1 cellular context compared by ENCODE assay signal in the genomic region with DNA sequence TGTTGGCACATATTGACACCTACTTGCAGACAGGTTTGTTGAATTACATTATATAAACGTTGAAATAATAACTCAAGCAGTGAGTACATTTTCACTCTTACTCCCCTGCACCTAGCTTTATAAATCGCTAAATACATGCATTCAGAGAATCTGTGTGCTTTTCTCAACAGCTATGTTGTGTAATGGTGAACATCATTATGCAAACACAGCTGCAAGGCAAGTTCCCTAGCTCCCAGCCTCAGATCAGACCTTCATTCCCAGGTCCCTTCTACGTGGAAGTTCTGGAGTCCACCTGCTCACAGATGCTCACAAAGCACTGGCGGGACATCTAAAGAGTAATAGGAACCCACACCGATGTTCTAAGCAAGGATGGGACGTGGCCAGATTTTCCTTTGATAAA.
A peak's percentile ranks its signal among the peaks of the same experiment; 100 is the strongest.
TF ChIP-seq lines count a peak whose summit lies in the region.

No MANE protein-coding gene starts in this region.

TF ChIP-seq in HepG2, 621 proteins besides CTCF, POLR2A, EP300 and RAD21 (continued from another document and continues in another):
- TF ChIP-seq, protein P1, sequence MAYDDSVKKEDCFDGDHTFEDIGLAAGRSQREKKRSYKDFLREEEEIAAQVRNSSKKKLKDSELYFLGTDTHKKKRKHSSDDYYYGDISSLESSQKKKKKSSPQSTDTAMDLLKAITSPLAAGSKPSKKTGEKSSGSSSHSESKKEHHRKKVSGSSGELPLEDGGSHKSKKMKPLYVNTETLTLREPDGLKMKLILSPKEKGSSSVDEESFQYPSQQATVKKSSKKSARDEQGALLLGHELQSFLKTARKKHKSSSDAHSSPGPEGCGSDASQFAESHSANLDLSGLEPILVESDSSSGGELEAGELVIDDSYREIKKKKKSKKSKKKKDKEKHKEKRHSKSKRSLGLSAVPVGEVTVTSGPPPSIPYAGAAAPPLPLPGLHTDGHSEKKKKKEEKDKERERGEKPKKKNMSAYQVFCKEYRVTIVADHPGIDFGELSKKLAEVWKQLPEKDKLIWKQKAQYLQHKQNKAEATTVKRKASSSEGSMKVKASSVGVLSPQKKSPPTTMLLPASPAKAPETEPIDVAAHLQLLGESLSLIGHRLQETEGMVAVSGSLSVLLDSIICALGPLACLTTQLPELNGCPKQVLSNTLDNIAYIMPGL (CRISPR knock-in tag; IDR thresholded peaks at IDR 0.05; ENCODE audit: borderline replicate concordance in 1 of 2, low read depth in 1 of 2): 0 out of 4 replicates have a peak, but pooled peaks of 1 of the 2 experiments have one; percentile 23
- TF ChIP-seq SAFB2 (CRISPR knock-in tag; IDR thresholded peaks at IDR 0.05; ENCODE audit: borderline replicate concordance, low read depth): no peak
- no peak for TF ChIP-seq ZNF605 (CRISPR knock-in tag; IDR thresholded peaks at IDR 0.05)
- peak; percentile 84 for TF ChIP-seq BCL6 (CRISPR knock-in tag; IDR thresholded peaks at IDR 0.05)
- no peak for TF ChIP-seq KDM2A (CRISPR knock-in tag; IDR thresholded peaks at IDR 0.05; ENCODE audit: borderline replicate concordance, low read depth)
- no peak for TF ChIP-seq CENPX (CRISPR knock-in tag; IDR thresholded peaks at IDR 0.05)
- TF ChIP-seq ZNF382 (CRISPR knock-in tag; IDR thresholded peaks at IDR 0.05; ENCODE audit: borderline replicate concordance): no peak
- no peak for TF ChIP-seq SMARCE1 (IDR thresholded peaks at IDR 0.05; ENCODE audit: borderline replicate concordance)
- TF ChIP-seq RXRA (CRISPR knock-in tag; IDR thresholded peaks at IDR 0.05): peak; percentile 27; the same call in 1 of the 2 replicates
- TF ChIP-seq, protein P2, sequence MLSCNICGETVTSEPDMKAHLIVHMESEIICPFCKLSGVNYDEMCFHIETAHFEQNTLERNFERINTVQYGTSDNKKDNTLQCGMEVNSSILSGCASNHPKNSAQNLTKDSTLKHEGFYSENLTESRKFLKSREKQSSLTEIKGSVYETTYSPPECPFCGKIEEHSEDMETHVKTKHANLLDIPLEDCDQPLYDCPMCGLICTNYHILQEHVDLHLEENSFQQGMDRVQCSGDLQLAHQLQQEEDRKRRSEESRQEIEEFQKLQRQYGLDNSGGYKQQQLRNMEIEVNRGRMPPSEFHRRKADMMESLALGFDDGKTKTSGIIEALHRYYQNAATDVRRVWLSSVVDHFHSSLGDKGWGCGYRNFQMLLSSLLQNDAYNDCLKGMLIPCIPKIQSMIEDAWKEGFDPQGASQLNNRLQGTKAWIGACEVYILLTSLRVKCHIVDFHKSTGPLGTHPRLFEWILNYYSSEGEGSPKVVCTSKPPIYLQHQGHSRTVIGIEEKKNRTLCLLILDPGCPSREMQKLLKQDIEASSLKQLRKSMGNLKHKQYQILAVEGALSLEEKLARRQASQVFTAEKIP (CRISPR knock-in tag; IDR thresholded peaks at IDR 0.05; ENCODE audit: borderline replicate concordance): no peak
- TF ChIP-seq NR1H2 (CRISPR knock-in tag; IDR thresholded peaks at IDR 0.05; ENCODE audit: borderline replicate concordance, low read depth): no peak
- TF ChIP-seq, protein P3, sequence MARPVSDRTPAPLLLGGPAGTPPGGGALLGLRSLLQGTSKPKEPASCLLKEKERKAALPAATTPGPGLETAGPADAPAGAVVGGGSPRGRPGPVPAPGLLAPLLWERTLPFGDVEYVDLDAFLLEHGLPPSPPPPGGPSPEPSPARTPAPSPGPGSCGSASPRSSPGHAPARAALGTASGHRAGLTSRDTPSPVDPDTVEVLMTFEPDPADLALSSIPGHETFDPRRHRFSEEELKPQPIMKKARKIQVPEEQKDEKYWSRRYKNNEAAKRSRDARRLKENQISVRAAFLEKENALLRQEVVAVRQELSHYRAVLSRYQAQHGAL (CRISPR knock-in tag; IDR thresholded peaks at IDR 0.05; ENCODE audit: not compliant biosample characterization): no peak
- no peak for TF ChIP-seq ZNF724P (CRISPR knock-in tag; IDR thresholded peaks at IDR 0.05; ENCODE audit: borderline replicate concordance)
- no peak for TF ChIP-seq GPN1 (CRISPR knock-in tag; IDR thresholded peaks at IDR 0.05; ENCODE audit: borderline replicate concordance)
- 0 out of 2 replicates have a peak, but pooled peaks have one; percentile 13 for TF ChIP-seq ZNF567 (CRISPR knock-in tag; IDR thresholded peaks at IDR 0.05; ENCODE audit: borderline replicate concordance)
- no peak for TF ChIP-seq YEATS4 (CRISPR knock-in tag; IDR thresholded peaks at IDR 0.05; ENCODE audit: borderline replicate concordance)
- peak; percentile 95 for TF ChIP-seq CEBPB (IDR thresholded peaks at IDR 0.05; ENCODE audit: borderline replicate concordance, low read depth, low read length)
- no peak for TF ChIP-seq EEA1 (CRISPR knock-in tag; IDR thresholded peaks at IDR 0.05; ENCODE audit: borderline replicate concordance)
- TF ChIP-seq, protein P4, sequence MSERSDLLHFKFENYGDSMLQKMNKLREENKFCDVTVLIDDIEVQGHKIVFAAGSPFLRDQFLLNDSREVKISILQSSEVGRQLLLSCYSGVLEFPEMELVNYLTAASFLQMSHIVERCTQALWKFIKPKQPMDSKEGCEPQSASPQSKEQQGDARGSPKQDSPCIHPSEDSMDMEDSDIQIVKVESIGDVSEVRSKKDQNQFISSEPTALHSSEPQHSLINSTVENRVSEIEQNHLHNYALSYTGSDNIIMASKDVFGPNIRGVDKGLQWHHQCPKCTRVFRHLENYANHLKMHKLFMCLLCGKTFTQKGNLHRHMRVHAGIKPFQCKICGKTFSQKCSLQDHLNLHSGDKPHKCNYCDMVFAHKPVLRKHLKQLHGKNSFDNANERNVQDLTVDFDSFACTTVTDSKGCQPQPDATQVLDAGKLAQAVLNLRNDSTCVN (CRISPR knock-in tag; IDR thresholded peaks at IDR 0.05; ENCODE audit: borderline replicate concordance): 0 out of 2 replicates have a peak, but pooled peaks have one; percentile 70
- TF ChIP-seq SRSF9 (IDR thresholded peaks at IDR 0.05; ENCODE audit: borderline replicate concordance, insufficient read depth, low read depth, low read length, poor library complexity, severe bottlenecking): no peak
- TF ChIP-seq, protein P5, sequence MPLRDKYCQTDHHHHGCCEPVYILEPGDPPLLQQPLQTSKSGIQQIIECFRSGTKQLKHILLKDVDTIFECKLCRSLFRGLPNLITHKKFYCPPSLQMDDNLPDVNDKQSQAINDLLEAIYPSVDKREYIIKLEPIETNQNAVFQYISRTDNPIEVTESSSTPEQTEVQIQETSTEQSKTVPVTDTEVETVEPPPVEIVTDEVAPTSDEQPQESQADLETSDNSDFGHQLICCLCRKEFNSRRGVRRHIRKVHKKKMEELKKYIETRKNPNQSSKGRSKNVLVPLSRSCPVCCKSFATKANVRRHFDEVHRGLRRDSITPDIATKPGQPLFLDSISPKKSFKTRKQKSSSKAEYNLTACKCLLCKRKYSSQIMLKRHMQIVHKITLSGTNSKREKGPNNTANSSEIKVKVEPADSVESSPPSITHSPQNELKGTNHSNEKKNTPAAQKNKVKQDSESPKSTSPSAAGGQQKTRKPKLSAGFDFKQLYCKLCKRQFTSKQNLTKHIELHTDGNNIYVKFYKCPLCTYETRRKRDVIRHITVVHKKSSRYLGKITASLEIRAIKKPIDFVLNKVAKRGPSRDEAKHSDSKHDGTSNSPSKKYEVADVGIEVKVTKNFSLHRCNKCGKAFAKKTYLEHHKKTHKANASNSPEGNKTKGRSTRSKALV (CRISPR knock-in tag; IDR thresholded peaks at IDR 0.05): no peak
- TF ChIP-seq, protein P6, sequence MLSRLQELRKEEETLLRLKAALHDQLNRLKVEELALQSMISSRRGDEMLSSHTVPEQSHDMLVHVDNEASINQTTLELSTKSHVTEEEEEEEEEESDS (CRISPR knock-in tag; IDR thresholded peaks at IDR 0.05; ENCODE audit: borderline replicate concordance): no peak
- peak; percentile 9; the same call in 1 of the 2 replicates for TF ChIP-seq ZFY (CRISPR knock-in tag; IDR thresholded peaks at IDR 0.05)
- TF ChIP-seq RNF2 (conservative IDR thresholded peaks at IDR 0.05; ENCODE audit: low read depth): no peak
- TF ChIP-seq MEIS2 (CRISPR knock-in tag; IDR thresholded peaks at IDR 0.05): no peak
- TF ChIP-seq, protein P7, sequence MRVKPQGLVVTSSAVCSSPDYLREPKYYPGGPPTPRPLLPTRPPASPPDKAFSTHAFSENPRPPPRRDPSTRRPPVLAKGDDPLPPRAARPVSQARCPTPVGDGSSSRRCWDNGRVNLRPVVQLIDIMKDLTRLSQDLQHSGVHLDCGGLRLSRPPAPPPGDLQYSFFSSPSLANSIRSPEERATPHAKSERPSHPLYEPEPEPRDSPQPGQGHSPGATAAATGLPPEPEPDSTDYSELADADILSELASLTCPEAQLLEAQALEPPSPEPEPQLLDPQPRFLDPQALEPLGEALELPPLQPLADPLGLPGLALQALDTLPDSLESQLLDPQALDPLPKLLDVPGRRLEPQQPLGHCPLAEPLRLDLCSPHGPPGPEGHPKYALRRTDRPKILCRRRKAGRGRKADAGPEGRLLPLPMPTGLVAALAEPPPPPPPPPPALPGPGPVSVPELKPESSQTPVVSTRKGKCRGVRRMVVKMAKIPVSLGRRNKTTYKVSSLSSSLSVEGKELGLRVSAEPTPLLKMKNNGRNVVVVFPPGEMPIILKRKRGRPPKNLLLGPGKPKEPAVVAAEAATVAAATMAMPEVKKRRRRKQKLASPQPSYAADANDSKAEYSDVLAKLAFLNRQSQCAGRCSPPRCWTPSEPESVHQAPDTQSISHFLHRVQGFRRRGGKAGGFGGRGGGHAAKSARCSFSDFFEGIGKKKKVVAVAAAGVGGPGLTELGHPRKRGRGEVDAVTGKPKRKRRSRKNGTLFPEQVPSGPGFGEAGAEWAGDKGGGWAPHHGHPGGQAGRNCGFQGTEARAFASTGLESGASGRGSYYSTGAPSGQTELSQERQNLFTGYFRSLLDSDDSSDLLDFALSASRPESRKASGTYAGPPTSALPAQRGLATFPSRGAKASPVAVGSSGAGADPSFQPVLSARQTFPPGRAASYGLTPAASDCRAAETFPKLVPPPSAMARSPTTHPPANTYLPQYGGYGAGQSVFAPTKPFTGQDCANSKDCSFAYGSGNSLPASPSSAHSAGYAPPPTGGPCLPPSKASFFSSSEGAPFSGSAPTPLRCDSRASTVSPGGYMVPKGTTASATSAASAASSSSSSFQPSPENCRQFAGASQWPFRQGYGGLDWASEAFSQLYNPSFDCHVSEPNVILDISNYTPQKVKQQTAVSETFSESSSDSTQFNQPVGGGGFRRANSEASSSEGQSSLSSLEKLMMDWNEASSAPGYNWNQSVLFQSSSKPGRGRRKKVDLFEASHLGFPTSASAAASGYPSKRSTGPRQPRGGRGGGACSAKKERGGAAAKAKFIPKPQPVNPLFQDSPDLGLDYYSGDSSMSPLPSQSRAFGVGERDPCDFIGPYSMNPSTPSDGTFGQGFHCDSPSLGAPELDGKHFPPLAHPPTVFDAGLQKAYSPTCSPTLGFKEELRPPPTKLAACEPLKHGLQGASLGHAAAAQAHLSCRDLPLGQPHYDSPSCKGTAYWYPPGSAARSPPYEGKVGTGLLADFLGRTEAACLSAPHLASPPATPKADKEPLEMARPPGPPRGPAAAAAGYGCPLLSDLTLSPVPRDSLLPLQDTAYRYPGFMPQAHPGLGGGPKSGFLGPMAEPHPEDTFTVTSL (CRISPR knock-in tag; IDR thresholded peaks at IDR 0.05; ENCODE audit: borderline replicate concordance): peak; percentile 12; the same call in 1 of the 2 replicates
- TF ChIP-seq, protein P8, sequence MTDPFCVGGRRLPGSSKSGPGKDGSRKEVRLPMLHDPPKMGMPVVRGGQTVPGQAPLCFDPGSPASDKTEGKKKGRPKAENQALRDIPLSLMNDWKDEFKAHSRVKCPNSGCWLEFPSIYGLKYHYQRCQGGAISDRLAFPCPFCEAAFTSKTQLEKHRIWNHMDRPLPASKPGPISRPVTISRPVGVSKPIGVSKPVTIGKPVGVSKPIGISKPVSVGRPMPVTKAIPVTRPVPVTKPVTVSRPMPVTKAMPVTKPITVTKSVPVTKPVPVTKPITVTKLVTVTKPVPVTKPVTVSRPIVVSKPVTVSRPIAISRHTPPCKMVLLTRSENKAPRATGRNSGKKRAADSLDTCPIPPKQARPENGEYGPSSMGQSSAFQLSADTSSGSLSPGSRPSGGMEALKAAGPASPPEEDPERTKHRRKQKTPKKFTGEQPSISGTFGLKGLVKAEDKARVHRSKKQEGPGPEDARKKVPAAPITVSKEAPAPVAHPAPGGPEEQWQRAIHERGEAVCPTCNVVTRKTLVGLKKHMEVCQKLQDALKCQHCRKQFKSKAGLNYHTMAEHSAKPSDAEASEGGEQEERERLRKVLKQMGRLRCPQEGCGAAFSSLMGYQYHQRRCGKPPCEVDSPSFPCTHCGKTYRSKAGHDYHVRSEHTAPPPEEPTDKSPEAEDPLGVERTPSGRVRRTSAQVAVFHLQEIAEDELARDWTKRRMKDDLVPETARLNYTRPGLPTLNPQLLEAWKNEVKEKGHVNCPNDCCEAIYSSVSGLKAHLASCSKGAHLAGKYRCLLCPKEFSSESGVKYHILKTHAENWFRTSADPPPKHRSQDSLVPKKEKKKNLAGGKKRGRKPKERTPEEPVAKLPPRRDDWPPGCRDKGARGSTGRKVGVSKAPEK (CRISPR knock-in tag; IDR thresholded peaks at IDR 0.05; ENCODE audit: borderline replicate concordance): no peak
- no peak for TF ChIP-seq ZNF3 (CRISPR knock-in tag; IDR thresholded peaks at IDR 0.05)
- no peak for TF ChIP-seq GZF1 (CRISPR knock-in tag; IDR thresholded peaks at IDR 0.05)
- TF ChIP-seq ZNF124 (CRISPR knock-in tag; IDR thresholded peaks at IDR 0.05): peak; percentile 63; the same call in 1 of the 2 replicates
- TF ChIP-seq TCF12 (IDR thresholded peaks at IDR 0.05): no peak
- TF ChIP-seq TCF12 (CRISPR knock-in tag; IDR thresholded peaks at IDR 0.05): peak; percentile 92
- no peak; the same call in 1 of the 2 replicates for TF ChIP-seq ZNF12 (CRISPR knock-in tag; IDR thresholded peaks at IDR 0.05)
- no peak for TF ChIP-seq FOXC1 (CRISPR knock-in tag; IDR thresholded peaks at IDR 0.05; ENCODE audit: borderline replicate concordance)
- no peak for TF ChIP-seq ZNF234 (CRISPR knock-in tag; conservative IDR thresholded peaks at IDR 0.05)
- TF ChIP-seq, protein P9, sequence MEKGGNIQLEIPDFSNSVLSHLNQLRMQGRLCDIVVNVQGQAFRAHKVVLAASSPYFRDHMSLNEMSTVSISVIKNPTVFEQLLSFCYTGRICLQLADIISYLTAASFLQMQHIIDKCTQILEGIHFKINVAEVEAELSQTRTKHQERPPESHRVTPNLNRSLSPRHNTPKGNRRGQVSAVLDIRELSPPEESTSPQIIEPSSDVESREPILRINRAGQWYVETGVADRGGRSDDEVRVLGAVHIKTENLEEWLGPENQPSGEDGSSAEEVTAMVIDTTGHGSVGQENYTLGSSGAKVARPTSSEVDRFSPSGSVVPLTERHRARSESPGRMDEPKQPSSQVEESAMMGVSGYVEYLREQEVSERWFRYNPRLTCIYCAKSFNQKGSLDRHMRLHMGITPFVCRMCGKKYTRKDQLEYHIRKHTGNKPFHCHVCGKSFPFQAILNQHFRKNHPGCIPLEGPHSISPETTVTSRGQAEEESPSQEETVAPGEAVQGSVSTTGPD (CRISPR knock-in tag; IDR thresholded peaks at IDR 0.05): no peak
- no peak for TF ChIP-seq ZNF7 (CRISPR knock-in tag; IDR thresholded peaks at IDR 0.05)
- TF ChIP-seq ZSCAN9 (CRISPR knock-in tag; IDR thresholded peaks at IDR 0.05; ENCODE audit: borderline replicate concordance): no peak
- no peak for TF ChIP-seq ZFP1 (CRISPR knock-in tag; IDR thresholded peaks at IDR 0.05)
